21 cellular contexts compared by ENCODE assay signal in genomic region chr3:13260259-13261103, GRCh38.
DNase-seq lines count a peak whose midpoint lies in the region; ATAC-seq and TF ChIP-seq lines count a peak whose summit lies in the region.
"Had no signal": no experiment of that assay in that cellular context is flagged by ENCODE, and none has a peak within 500 bp of the region (broad histone marks: within the 10 kb centered on the region; RNA-seq: fewer than 3 reads in every experiment).

No MANE protein-coding gene starts in this region.

- no peaks in the 10 kb centered on the region for H3K9me3 Mint-ChIP-seq in HFFc6
- H3K9me3 Mint-ChIP-seq: CD4-positive, alpha-beta memory T cell had no signal

- H3K27me3 ChIP-seq in BJ (ENCODE audit: control insufficient read depth, insufficient read depth, low read length) (peaks cover 1% of the 10 kb centered on the region), WERI-Rb-1 (ENCODE audit: insufficient read depth, low read depth, severe bottlenecking) (no peaks in the 10 kb centered on the region), right lobe of liver (no peaks in the 10 kb centered on the region), esophagus squamous epithelium (peaks cover 0 to 27% (median 0%) of the 10 kb centered on the region in 4 donors)
- H3K27me3 ChIP-seq: adrenal gland had no signal

- CTCF ChIA-PET in BJ (lab: Yijun Ruan, JAX), result interaction anchor here (0.7 to 1.5 kb wide), 2 partner anchors 190 to 192 kb away, joined by 3 to 4 read pairs; no protein-coding TSS in a partner anchor

- DNase-seq in BJ (ENCODE audit: low read depth) (no peak), HFFc6 (no peak), WERI-Rb-1 (no peak), right lobe of liver (no peak), esophagus squamous epithelium (lab: John Stamatoyannopoulos, UW) (no peak), nucleus accumbens (lab: John Stamatoyannopoulos, UW) (no peak)
- no peak for DNase-seq in stimulated activated naive CD4-positive, alpha-beta T cell treated with Interleukin-2 at 50 U/mL for 16 hours (lab: John Stamatoyannopoulos, UW)
- DNase-seq in activated T-cell treated with anti-CD3 and anti-CD28 coated beads, Interleukin-2, amount 50 U/mL, for 48 hours, result no peak
- DNase-seq: ACHN; activated effector memory CD4-positive, alpha-beta T cell treated with Interleukin-2 at 50 U/mL for 16 hours; CD4-positive, alpha-beta memory T cell; cerebellar nuclear complex; IMR-90; naive thymus-derived CD4-positive, alpha-beta T cell; NCI-H1092; NCI-H2029 treated with DMSO at 0.1 percent for 48 hours; NCI-H510A treated with DMSO at 0.1 percent for 48 hours; psoas muscle; tibial artery had no signal

- H3K27me3 Mint-ChIP-seq in HFFc6 (ENCODE audit: insufficient read depth), result peaks cover 48% of the 10 kb centered on the region

- no peak for ATAC-seq in right lobe of liver
- ATAC-seq: naive thymus-derived CD4-positive, alpha-beta T cell; psoas muscle had no signal

- H3K9me3 ChIP-seq in WERI-Rb-1 (ENCODE audit: severe bottlenecking) (peaks cover 3% of the 10 kb centered on the region), right lobe of liver (no peaks in the 10 kb centered on the region), esophagus squamous epithelium (peaks cover 0 to 2% (median 0%) of the 10 kb centered on the region in 3 donors)
- H3K9me3 ChIP-seq: adrenal gland, psoas muscle, tibial artery had no signal

- WGBS in right lobe of liver (ENCODE audit: insufficient coverage, low coverage, low lambda C conversion rate, missing lambda C conversion rate), result 68% methylated on average over 4 of the region's 15 CpGs
- WGBS in esophagus squamous epithelium, 2 donors, result 77% methylated on average over 8 to 13 of the region's 15 CpGs

- H3K4me1 ChIP-seq in right lobe of liver (peaks cover 0 to 54% (median 21%) of the 10 kb centered on the region in 4 donors), esophagus squamous epithelium (peaks cover 0 to 13% (median 0%) of the 10 kb centered on the region in 3 donors)
- H3K4me1 ChIP-seq: adrenal gland had no signal

- no peaks in the 10 kb centered on the region for H3K4me1 Mint-ChIP-seq in HFFc6 (ENCODE audit: low read depth)

- intact Hi-C loops in right lobe of liver (cut with DNase I) (no loop called here), esophagus squamous epithelium (cut with DNase I) (no loop called here)

- H3K36me3 Mint-ChIP-seq in HFFc6 (ENCODE audit: low read depth), result no peaks in the 10 kb centered on the region
- H3K36me3 Mint-ChIP-seq: CD4-positive, alpha-beta memory T cell; naive thymus-derived CD4-positive, alpha-beta T cell had no signal

- H3K27ac ChIP-seq in WERI-Rb-1, result peak overlapping the region; percentile 96
- peak overlapping the region in 1 of 3 donors; percentile 82 for H3K27ac ChIP-seq in right lobe of liver
- H3K27ac ChIP-seq in esophagus squamous epithelium, result no peak overlapping the region
- H3K27ac ChIP-seq: adrenal gland, psoas muscle, tibial artery had no signal

- POLR2A ChIA-PET in BJ (lab: Charles Lee), result no interaction called here

- H3K36me3 ChIP-seq in BJ (ENCODE audit: control insufficient read depth, insufficient read depth, low read length) (no peaks in the 10 kb centered on the region), WERI-Rb-1 (peaks cover 10% of the 10 kb centered on the region), right lobe of liver (no peaks in the 10 kb centered on the region), esophagus squamous epithelium (no peaks in the 10 kb centered on the region)
- H3K36me3 ChIP-seq: adrenal gland, tibial artery had no signal

- 0 out of 2 replicates have a peak, but pooled peaks have one; percentile 1 for TF ChIP-seq CTCF in BJ (IDR thresholded peaks at IDR 0.05; ENCODE audit: insufficient read depth, low read depth, low read length)
- TF ChIP-seq CTCF in HFFc6 (IDR thresholded peaks at IDR 0.05), result peak; percentile 53
- TF ChIP-seq CTCF in WERI-Rb-1 (IDR thresholded peaks at IDR 0.05; ENCODE audit: low read depth, low read length), result peak; percentile 20; the same call in 1 of the 2 replicates
- peak; percentile 7 to 24 (median 21) for TF ChIP-seq CTCF in right lobe of liver (IDR thresholded peaks at IDR 0.05)
- peak in 2 of 6 experiments; percentile 6 to 7 for TF ChIP-seq CTCF in esophagus squamous epithelium (IDR thresholded peaks at IDR 0.05)

- no peak overlapping the region for H3K4me3 ChIP-seq in BJ (ENCODE audit: low read depth, low read length)
- no peak overlapping the region for H3K4me3 ChIP-seq in WERI-Rb-1 (ENCODE audit: low read depth, low read length)
- H3K4me3 ChIP-seq in right lobe of liver, result no peak overlapping the region
- H3K4me3 ChIP-seq in esophagus squamous epithelium, result no peak overlapping the region
- H3K4me3 ChIP-seq: adrenal gland, psoas muscle, tibial artery had no signal

- TF ChIP-seq POLR2A in right lobe of liver (IDR thresholded peaks at IDR 0.05) (no peak), esophagus squamous epithelium (IDR thresholded peaks at IDR 0.05) (no peak)

- H3K4me3 Mint-ChIP-seq in HFFc6, result no peak overlapping the region
- H3K4me3 Mint-ChIP-seq: CD4-positive, alpha-beta memory T cell; memory B cell had no signal

- no peak overlapping the region for H3K27ac Mint-ChIP-seq in HFFc6
- H3K27ac Mint-ChIP-seq: memory B cell; naive thymus-derived CD4-positive, alpha-beta T cell had no signal
